19 cellular contexts compared by ENCODE assay signal in genomic region chr12:92156704-92157395, GRCh38. TPM values are rescaled to one million over a fixed set of nuclear protein-coding genes. Genes with fewer than 3 reads are reported as not detected.
DNase-seq lines count a peak whose midpoint lies in the region; ATAC-seq and TF ChIP-seq lines count a peak whose summit lies in the region.
"Had no signal": no experiment of that assay in that cellular context is flagged by ENCODE, and none has a peak within 500 bp of the region (broad histone marks: within the 10 kb centered on the region; RNA-seq: fewer than 3 reads in every experiment).

No MANE protein-coding gene starts in this region.

- 87% methylated on average over 6 of the region's 6 CpGs for WGBS in hepatocyte (ENCODE audit: low lambda C conversion rate, missing lambda C conversion rate)

- intact Hi-C loops in CD8-positive, alpha-beta T cell (cut with DNase I, micrococcal nuclease): no loop called here

- H3K79me2 ChIP-seq in SU-DHL-6 (ENCODE audit: insufficient read depth, low read length) (no peaks in the 10 kb centered on the region), hepatocyte (no peaks in the 10 kb centered on the region)

- no peaks in the 10 kb centered on the region for H3K36me3 ChIP-seq in BLaER1 treated with 17β-estradiol and CSF1 and Interleukin-3, amounts not matched to agents 10 nM and 100 nM
- H3K36me3 ChIP-seq in CD8-positive, alpha-beta T cell (ENCODE audit: insufficient read depth, low read length): no peaks in the 10 kb centered on the region
- no peaks in the 10 kb centered on the region for H3K36me3 ChIP-seq in SU-DHL-6 (ENCODE audit: low read length)
- H3K36me3 ChIP-seq in hepatocyte (replicated peaks; ENCODE audit: insufficient read depth, low read depth): no peaks in the 10 kb centered on the region
- H3K36me3 ChIP-seq: adrenal gland, heart right ventricle, tibial nerve had no signal

- H3F3A ChIP-seq in SU-DHL-6 (ENCODE audit: insufficient read depth): peaks cover 22% of the 10 kb centered on the region

- POLR2A ChIA-PET in CD8-positive, alpha-beta T cell (lab: Charles Lee): interaction anchor here (0.7 to 1.9 kb wide), 2 partner anchors 11 to 162 kb away, joined by 3 to 11 read pairs; partner anchors contain the start of gene BTG1

- H3K27ac Mint-ChIP-seq in CD8-positive, alpha-beta T cell: peak overlapping the region; percentile 90
- no peak overlapping the region for H3K27ac Mint-ChIP-seq in type B pancreatic cell
- H3K27ac Mint-ChIP-seq: activated T-cell treated with anti-CD3 and anti-CD28 coated beads, Interleukin-2, amount 50 U/mL, for 72 hours; mesothelial cell of epicardium; progenitor cell of endocrine pancreas had no signal

- peaks cover 30 to 50% (median 41%) of the 10 kb centered on the region in 10 experiments for H3K4me1 ChIP-seq in BLaER1 treated with 17β-estradiol and CSF1 and Interleukin-3, amounts not matched to agents 10 nM and 100 nM
- peaks cover 46% of the 10 kb centered on the region for H3K4me1 ChIP-seq in CD8-positive, alpha-beta T cell (ENCODE audit: insufficient read depth, low read length)
- peaks cover 10% of the 10 kb centered on the region for H3K4me1 ChIP-seq in hepatocyte (ENCODE audit: insufficient read depth)
- H3K4me1 ChIP-seq: adrenal gland had no signal

- no peaks in the 10 kb centered on the region for H3K27me3 Mint-ChIP-seq in CD8-positive, alpha-beta T cell (ENCODE audit: low read depth)
- H3K27me3 Mint-ChIP-seq in type B pancreatic cell: no peaks in the 10 kb centered on the region
- H3K27me3 Mint-ChIP-seq: progenitor cell of endocrine pancreas had no signal

- no peak overlapping the region for H3K4me3 Mint-ChIP-seq in CD8-positive, alpha-beta T cell
- H3K4me3 Mint-ChIP-seq in type B pancreatic cell: no peak overlapping the region
- H3K4me3 Mint-ChIP-seq: activated T-cell treated with anti-CD3 and anti-CD28 coated beads, Interleukin-2, amount 50 U/mL, for 72 hours; mesothelial cell of epicardium had no signal

- H3K9ac ChIP-seq in BLaER1 treated with 17β-estradiol and CSF1 and Interleukin-3, amounts not matched to agents 10 nM and 100 nM: no peak overlapping the region; a peak in 1 of 22 replicates
- peak overlapping the region; percentile 49; the same call in 1 of the 2 replicates for H3K9ac ChIP-seq in SU-DHL-6 (ENCODE audit: low read length)

- peaks cover 54% of the 10 kb centered on the region for H3K4me1 Mint-ChIP-seq in CD8-positive, alpha-beta T cell (ENCODE audit: low read depth)
- H3K4me1 Mint-ChIP-seq in type B pancreatic cell (ENCODE audit: unreplicated experiment): peaks cover 15% of the 10 kb centered on the region

- H3K27me3 ChIP-seq in BLaER1 treated with 17β-estradiol and CSF1 and Interleukin-3, amounts not matched to agents 10 nM and 100 nM: peaks cover 0 to 6% (median 0%) of the 10 kb centered on the region in 11 experiments; a peak in 1 of 22 replicates
- no peaks in the 10 kb centered on the region for H3K27me3 ChIP-seq in CD8-positive, alpha-beta T cell (ENCODE audit: insufficient read depth, low read length)
- H3K27me3 ChIP-seq in SU-DHL-6 (ENCODE audit: low read length) (no peaks in the 10 kb centered on the region), hepatocyte (no peaks in the 10 kb centered on the region)
- H3K27me3 ChIP-seq: adrenal gland, heart right ventricle, tibial nerve had no signal

- H4K20me1 ChIP-seq in BLaER1 treated with 17β-estradiol and CSF1 and Interleukin-3, amounts not matched to agents 10 nM and 100 nM: no peaks in the 10 kb centered on the region
- H4K20me1 ChIP-seq in SU-DHL-6 (ENCODE audit: low read depth, low read length) (no peaks in the 10 kb centered on the region), hepatocyte (ENCODE audit: insufficient read depth, poor library complexity, severe bottlenecking) (no peaks in the 10 kb centered on the region)

- DNase-seq in CD8-positive, alpha-beta T cell: no peak
- DNase-seq in hepatocyte (ENCODE audit: low spot score) (no peak), type B pancreatic cell (ENCODE audit: extremely low spot score, unreplicated experiment) (no peak)
- DNase-seq: activated CD4-positive, CD25-positive, alpha-beta regulatory T cell treated with anti-CD3 and anti-CD28 coated beads, Interleukin-2, amount 50 U/mL, for 72 hours; activated CD8-positive, alpha-beta memory T cell treated with anti-CD3 and anti-CD28 coated beads for 24 hours; activated T-cell treated with anti-CD3 and anti-CD28 coated beads, Interleukin-2, amount 50 U/mL, for 72 hours; adrenal gland; cortex of kidney; heart right ventricle; stimulated activated naive CD8-positive, alpha-beta T cell treated with anti-CD3 and anti-CD28 coated beads, Interleukin-15, Interleukin-2, amounts not matched to agents 100 U/mL and 50 U/mL, for 24 hours; T-helper 9 cell had no signal

- H2AFZ ChIP-seq in SU-DHL-6 (ENCODE audit: low read depth, low read length, severe bottlenecking): no peak overlapping the region
- no peak overlapping the region for H2AFZ ChIP-seq in hepatocyte

- H3K9me2 ChIP-seq in SU-DHL-6 (replicated peaks; ENCODE audit: insufficient read depth, low read length) (no peaks in the 10 kb centered on the region), hepatocyte (replicated peaks; ENCODE audit: insufficient read depth) (no peaks in the 10 kb centered on the region)

- no peak overlapping the region for H3K4me3 ChIP-seq in BLaER1 treated with 17β-estradiol and CSF1 and Interleukin-3, amounts not matched to agents 10 nM and 100 nM
- no peak overlapping the region for H3K4me3 ChIP-seq in CD8-positive, alpha-beta T cell (ENCODE audit: low read depth, low read length)
- peak overlapping the region; percentile 31 for H3K4me3 ChIP-seq in SU-DHL-6 (ENCODE audit: insufficient read depth, low read length, poor library complexity, severe bottlenecking)
- no peak overlapping the region for H3K4me3 ChIP-seq in hepatocyte
- H3K4me3 ChIP-seq: adrenal gland, heart right ventricle, tibial nerve had no signal

- H3K36me3 Mint-ChIP-seq in CD8-positive, alpha-beta T cell: peaks cover 10% of the 10 kb centered on the region
- H3K36me3 Mint-ChIP-seq in type B pancreatic cell: no peaks in the 10 kb centered on the region

- peaks cover 0 to 4% (median 0%) of the 10 kb centered on the region in 11 experiments; a peak in 1 of 22 replicates for H3K9me3 ChIP-seq in BLaER1 treated with 17β-estradiol and CSF1 and Interleukin-3, amounts not matched to agents 10 nM and 100 nM (replicated peaks in 1 of 11)
- H3K9me3 ChIP-seq in CD8-positive, alpha-beta T cell (ENCODE audit: low read length): no peaks in the 10 kb centered on the region
- H3K9me3 ChIP-seq in SU-DHL-6 (ENCODE audit: insufficient read depth, low read length): no peaks in the 10 kb centered on the region
- no peaks in the 10 kb centered on the region for H3K9me3 ChIP-seq in hepatocyte (ENCODE audit: low read depth)
- H3K9me3 ChIP-seq: adrenal gland, heart right ventricle, tibial nerve had no signal

- CTCF ChIA-PET in CD8-positive, alpha-beta T cell (lab: Charles Lee): interaction anchor here (0.6 kb wide), 1 partner anchor 501 kb away, joined by 3 read pairs; no protein-coding TSS in a partner anchor

- peak overlapping the region; percentile 36 to 93 (median 56); a peak in 20 of 22 replicates for H3K4me2 ChIP-seq in BLaER1 treated with 17β-estradiol and CSF1 and Interleukin-3, amounts not matched to agents 10 nM and 100 nM
- H3K4me2 ChIP-seq in SU-DHL-6 (ENCODE audit: low read depth, low read length, poor library complexity, severe bottlenecking): peak overlapping the region; percentile 92
- H3K4me2 ChIP-seq in hepatocyte: no peak overlapping the region

- no peaks in the 10 kb centered on the region for H3K9me3 Mint-ChIP-seq in CD8-positive, alpha-beta T cell
- H3K9me3 Mint-ChIP-seq in type B pancreatic cell: peaks cover 7% of the 10 kb centered on the region
- H3K9me3 Mint-ChIP-seq: activated T-cell treated with anti-CD3 and anti-CD28 coated beads, Interleukin-2, amount 50 U/mL, for 72 hours had no signal

- TF ChIP-seq CTCF in CD8-positive, alpha-beta T cell (IDR thresholded peaks at IDR 0.05): no peak
- TF ChIP-seq CTCF in SU-DHL-6 (IDR thresholded peaks at IDR 0.05; ENCODE audit: insufficient read depth, low read length, poor library complexity, severe bottlenecking) (no peak), hepatocyte (IDR thresholded peaks at IDR 0.05; ENCODE audit: poor library complexity) (no peak), type B pancreatic cell (conservative IDR thresholded peaks at IDR 0.05) (no peak)

- no peak for ATAC-seq in CD8-positive, alpha-beta T cell
- no peak for ATAC-seq in esophagus mucosa
- ATAC-seq in GM18520 (IDR thresholded peaks at IDR 0.05; ENCODE audit: unreplicated experiment): no peak
- ATAC-seq: activated T-cell treated with anti-CD3 and anti-CD28 coated beads, Interleukin-2, amount 50 U/mL, for 72 hours; heart right ventricle; left lobe of liver; stimulated activated naive CD8-positive, alpha-beta T cell treated with anti-CD3 and anti-CD28 coated beads, Interleukin-15, Interleukin-2, amounts not matched to agents 100 U/mL and 50 U/mL, for 24 hours had no signal

- H3K27ac ChIP-seq in BLaER1 treated with 17β-estradiol and CSF1 and Interleukin-3, amounts not matched to agents 10 nM and 100 nM: no peak overlapping the region
- no peak overlapping the region for H3K27ac ChIP-seq in CD8-positive, alpha-beta T cell (ENCODE audit: low read depth, low read length)
- peak overlapping the region; percentile 92 for H3K27ac ChIP-seq in SU-DHL-6 (ENCODE audit: low read depth, low read length)
- peak overlapping the region; percentile 62 for H3K27ac ChIP-seq in hepatocyte
- H3K27ac ChIP-seq: adrenal gland, heart right ventricle had no signal

RNA-seq across cellular contexts. Expression of gene BTG1, which starts 11.2 kb away (rescaled TPM):
- total RNA-seq in CD8-positive, alpha-beta T cell: 1,000 to 10,000 TPM; 1,847 to 1,850 TPM
- total RNA-seq in hepatocyte: 61.2 and 72.0 TPM in 2 replicates
- 146 and 160 TPM in 2 replicates for polyA plus RNA-seq in hepatocyte
- 119 TPM for total RNA-seq in esophagus mucosa
- 111 and 116 TPM in 2 replicates for total RNA-seq in type B pancreatic cell (ENCODE audit: low replicate concordance)

Comparison
In these comparisons a context has a peak if more than half of its experiments do, and no peak if none do; other contexts are left out.
1. H3K27ac ChIP-seq: peak in SU-DHL-6 (single experiment) and hepatocyte (single experiment); none in BLaER1 treated with 17β-estradiol and CSF1 and Interleukin-3, amounts not matched to agents 10 nM and 100 nM (0 of 11) and CD8-positive, alpha-beta T cell (single experiment).
2. RNA of gene BTG1, which starts 11.2 kb away (total RNA-seq): 1,847 to 1,850 TPM in CD8-positive, alpha-beta T cell; 119 TPM in esophagus mucosa (single experiment), 111 to 116 TPM in type B pancreatic cell and 61.2 to 72.0 TPM in hepatocyte; every median in the first group is over 10 times any median in the second.